ENCODE assay signal across 23 cellular contexts in genomic region chr11:43250309-43250708, GRCh38.
"Had no signal": no experiment of that assay in that cellular context is flagged by ENCODE, and none has a peak within 500 bp of the region (broad histone marks: within the 10 kb centered on the region; RNA-seq: fewer than 3 reads in every experiment).

No MANE protein-coding gene starts in this region.

- DNase-seq: colonic mucosa; cortex of kidney; dermis blood vessel endothelial cell; dorsolateral prefrontal cortex; effector CD4-positive, alpha-beta T cell; effector CD8-positive, alpha-beta T cell; effector memory CD4-positive, alpha-beta T cell; effector memory CD8-positive, alpha-beta T cell; endodermal cell; erythroblast; esophagus squamous epithelium; foreskin fibroblast; foreskin keratinocyte; foreskin melanocyte; gastrocnemius medialis; glutamatergic neuron; head of caudate nucleus; heart left ventricle; heart right ventricle had no signal

- H3K36me3 ChIP-seq: colonic mucosa, esophagus muscularis mucosa, esophagus squamous epithelium, gastrocnemius medialis, gastroesophageal sphincter, heart left ventricle, heart right ventricle had no signal

- H3K27ac ChIP-seq: colonic mucosa, coronary artery, dorsolateral prefrontal cortex, epithelial cell of prostate, esophagus muscularis mucosa, esophagus squamous epithelium, foreskin keratinocyte, gastrocnemius medialis, gastroesophageal sphincter, heart left ventricle, heart right ventricle had no signal

- H3K9me3 ChIP-seq: colonic mucosa, esophagus muscularis mucosa, esophagus squamous epithelium, gastrocnemius medialis, gastroesophageal sphincter, heart left ventricle had no signal

- H3K27me3 ChIP-seq: colonic mucosa, esophagus squamous epithelium, foreskin keratinocyte, gastrocnemius medialis had no signal

- H3K4me3 ChIP-seq: colonic mucosa, coronary artery, dorsolateral prefrontal cortex, esophagus muscularis mucosa, esophagus squamous epithelium, gastrocnemius medialis, gastroesophageal sphincter, heart left ventricle, heart right ventricle had no signal
